ENCODE assay signal across 1 cellular context in the genomic region with DNA sequence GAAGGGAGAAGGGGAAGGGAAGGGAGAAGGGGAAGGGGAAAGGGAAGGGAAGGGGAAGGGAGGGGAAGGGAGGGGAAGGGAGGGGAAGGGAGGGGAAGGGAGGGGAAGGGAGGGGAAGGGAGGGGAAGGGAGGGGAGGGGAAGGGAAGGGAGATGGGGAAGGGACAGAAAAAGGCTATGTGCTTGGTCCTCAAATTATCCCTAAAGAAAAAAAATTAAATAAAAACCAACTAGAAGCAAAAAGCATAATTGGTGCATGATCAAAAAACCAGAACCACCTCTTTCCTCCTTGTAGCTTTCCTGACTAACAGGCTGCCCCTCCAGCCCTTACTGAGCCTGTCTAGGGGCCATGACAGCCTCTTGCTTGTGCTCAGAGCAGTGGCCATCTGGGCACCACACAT.
TF ChIP-seq lines count a peak whose summit lies in the region.

No MANE protein-coding gene starts in this region.

TF ChIP-seq in HepG2, 621 proteins besides CTCF, POLR2A, EP300 and RAD21 (continued from another document):
- TF ChIP-seq ETV6 (CRISPR knock-in tag; conservative IDR thresholded peaks at IDR 0.05), result no peak
- peak; percentile 68 for TF ChIP-seq PCBP2 (optimal IDR thresholded peaks at IDR 0.05; ENCODE audit: low read depth, low read length, poor library complexity, severe bottlenecking)
- peak; percentile 83; the same call in 1 of the 2 replicates for TF ChIP-seq PCBP1 (IDR thresholded peaks at IDR 0.05; ENCODE audit: borderline replicate concordance, low read depth, low read length)
- no peak for TF ChIP-seq XBP1 (CRISPR knock-in tag; IDR thresholded peaks at IDR 0.05)
- TF ChIP-seq, protein P1, sequence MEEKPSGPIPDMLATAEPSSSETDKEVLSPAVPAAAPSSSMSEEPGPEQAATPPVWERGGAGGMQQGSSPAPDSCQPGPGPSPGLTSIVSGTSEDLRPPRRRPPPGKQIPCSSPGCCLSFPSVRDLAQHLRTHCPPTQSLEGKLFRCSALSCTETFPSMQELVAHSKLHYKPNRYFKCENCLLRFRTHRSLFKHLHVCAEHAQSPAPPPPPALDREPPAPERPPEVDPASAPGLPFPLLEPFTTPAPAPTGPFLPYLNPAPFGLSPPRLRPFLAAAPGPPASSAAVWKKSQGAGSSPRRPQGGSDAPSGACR (CRISPR knock-in tag; IDR thresholded peaks at IDR 0.05), result no peak
- no peak for TF ChIP-seq ZNF256 (CRISPR knock-in tag; conservative IDR thresholded peaks at IDR 0.05)
- no peak for TF ChIP-seq SOX5 (CRISPR knock-in tag; IDR thresholded peaks at IDR 0.05; ENCODE audit: borderline replicate concordance)
- no peak for TF ChIP-seq HCFC1 (IDR thresholded peaks at IDR 0.05; ENCODE audit: low read depth, low read length)
- TF ChIP-seq ZNF17 (CRISPR knock-in tag; IDR thresholded peaks at IDR 0.05), result no peak
- TF ChIP-seq GTF3A (CRISPR knock-in tag; conservative IDR thresholded peaks at IDR 0.05), result no peak
- no peak for TF ChIP-seq U2AF2 (IDR thresholded peaks at IDR 0.05; ENCODE audit: low read depth, low read length)
- no peak for TF ChIP-seq NONO (IDR thresholded peaks at IDR 0.05)
- no peak for TF ChIP-seq NONO (CRISPR knock-in tag; conservative IDR thresholded peaks at IDR 0.05)
- TF ChIP-seq ESRRA (CRISPR knock-in tag; IDR thresholded peaks at IDR 0.05; ENCODE audit: low read depth), result no peak
- TF ChIP-seq, protein P2, sequence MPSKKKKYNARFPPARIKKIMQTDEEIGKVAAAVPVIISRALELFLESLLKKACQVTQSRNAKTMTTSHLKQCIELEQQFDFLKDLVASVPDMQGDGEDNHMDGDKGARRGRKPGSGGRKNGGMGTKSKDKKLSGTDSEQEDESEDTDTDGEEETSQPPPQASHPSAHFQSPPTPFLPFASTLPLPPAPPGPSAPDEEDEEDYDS (CRISPR knock-in tag; IDR thresholded peaks at IDR 0.05), result no peak
